ENCODE assay signal across 13 cellular contexts in genomic region chr13:66995366-66995663, GRCh38.
A peak's percentile ranks its signal among the peaks of the same experiment; 100 is the strongest.
DNase-seq lines count a peak whose midpoint lies in the region; ATAC-seq and TF ChIP-seq lines count a peak whose summit lies in the region.
"Had no signal": no experiment of that assay in that cellular context is flagged by ENCODE, and none has a peak within 500 bp of the region (broad histone marks: within the 10 kb centered on the region; RNA-seq: fewer than 3 reads in every experiment).

No MANE protein-coding gene starts in this region.

- DNase-seq in activated gamma-delta T cell (lab: John Stamatoyannopoulos, UW) (no peak), NCI-H1436 treated with DMSO at 0.1 percent for 48 hours (lab: John Stamatoyannopoulos, UW) (no peak), glutamatergic neuron (no peak), DMS79 (lab: John Stamatoyannopoulos, UW) (no peak)
- DNase-seq: activated T-cell treated with anti-CD3 and anti-CD28 coated beads, Interleukin-2, amount 50 U/mL, for 72 hours; hippocampal formation; NCI-H226; T-helper 2 cell had no signal

- H3K36me3 Mint-ChIP-seq in nephron (ENCODE audit: low read depth) (no peaks in the 10 kb centered on the region), glutamatergic neuron (ENCODE audit: unreplicated experiment) (no peaks in the 10 kb centered on the region)
- H3K36me3 Mint-ChIP-seq: natural killer cell treated with Interleukin-12 subunit alpha and Interleukin-12 subunit beta and Interleukin-15 and Interleukin-18, amount 100 ng/mL, for 72 hours had no signal

- H3K27me3 Mint-ChIP-seq in nephron (ENCODE audit: low read depth) = no peaks in the 10 kb centered on the region
- no peaks in the 10 kb centered on the region for H3K27me3 Mint-ChIP-seq in glutamatergic neuron (ENCODE audit: unreplicated experiment)
- H3K27me3 Mint-ChIP-seq: natural killer cell treated with Interleukin-12 subunit alpha and Interleukin-12 subunit beta and Interleukin-15 and Interleukin-18, amount 100 ng/mL, for 72 hours had no signal

- ATAC-seq in GM19025 (IDR thresholded peaks at IDR 0.05; ENCODE audit: low read depth, unreplicated experiment) (peak; percentile 71), HG02642 (IDR thresholded peaks at IDR 0.05; ENCODE audit: poor library complexity, unreplicated experiment) (peak; percentile 82), HG03558 (IDR thresholded peaks at IDR 0.05; ENCODE audit: extremely low read depth, unreplicated experiment) (peak; percentile 69)
- ATAC-seq: activated T-cell treated with anti-CD3 and anti-CD28 coated beads, Interleukin-2, amount 50 U/mL, for 72 hours; natural killer cell treated with Interleukin-12 subunit alpha and Interleukin-12 subunit beta and Interleukin-15 and Interleukin-18, amount 100 ng/mL, for 72 hours had no signal

- peak overlapping the region in 2 of 3 experiments; percentile 50 to 60 for H3K27ac Mint-ChIP-seq in nephron
- no peak overlapping the region for H3K27ac Mint-ChIP-seq in glutamatergic neuron (ENCODE audit: unreplicated experiment)
- H3K27ac Mint-ChIP-seq: activated T-cell treated with anti-CD3 and anti-CD28 coated beads, Interleukin-2, amount 50 U/mL, for 72 hours; natural killer cell treated with Interleukin-12 subunit alpha and Interleukin-12 subunit beta and Interleukin-15 and Interleukin-18, amount 100 ng/mL, for 72 hours had no signal

- H3K4me3 Mint-ChIP-seq in nephron (no peak overlapping the region), glutamatergic neuron (ENCODE audit: unreplicated experiment) (no peak overlapping the region)
- H3K4me3 Mint-ChIP-seq: activated T-cell treated with anti-CD3 and anti-CD28 coated beads, Interleukin-2, amount 50 U/mL, for 72 hours; natural killer cell treated with Interleukin-12 subunit alpha and Interleukin-12 subunit beta and Interleukin-15 and Interleukin-18, amount 100 ng/mL, for 72 hours had no signal

- TF ChIP-seq CTCF in nephron (IDR thresholded peaks at IDR 0.05; ENCODE audit: unreplicated experiment in 3 of 3) = no peak
- no peak for TF ChIP-seq CTCF in glutamatergic neuron (IDR thresholded peaks at IDR 0.05; ENCODE audit: partially characterized antibody, unreplicated experiment)

- no peaks in the 10 kb centered on the region for H3K4me1 Mint-ChIP-seq in nephron
- peaks cover 23% of the 10 kb centered on the region for H3K4me1 Mint-ChIP-seq in glutamatergic neuron (ENCODE audit: low read depth, unreplicated experiment)

- H3K9me3 Mint-ChIP-seq in nephron (peaks cover 3% of the 10 kb centered on the region), glutamatergic neuron (ENCODE audit: unreplicated experiment) (no peaks in the 10 kb centered on the region)
